Comparison of ENCODE assay signal across 14 cellular contexts in genomic region chr14:21261824-21262223, GRCh38. TPM values are rescaled to one million over a fixed set of nuclear protein-coding genes. Genes with fewer than 3 reads are reported as not detected.
DNase-seq lines count a peak whose midpoint lies in the region; ATAC-seq and TF ChIP-seq lines count a peak whose summit lies in the region.
"Had no signal": no experiment of that assay in that cellular context is flagged by ENCODE, and none has a peak within 500 bp of the region (broad histone marks: within the 10 kb centered on the region; RNA-seq: fewer than 3 reads in every experiment).

No MANE protein-coding gene starts in this region.

- H3K27me3 ChIP-seq in A673 (replicated peaks; ENCODE audit: insufficient read depth, low read depth, low read length, poor library complexity) = no peaks in the 10 kb centered on the region
- H3K27me3 ChIP-seq in DND-41 (ENCODE audit: insufficient read depth, low read length, poor library complexity) = no peaks in the 10 kb centered on the region
- H3K27me3 ChIP-seq in WERI-Rb-1 (ENCODE audit: insufficient read depth, low read depth, severe bottlenecking) = no peaks in the 10 kb centered on the region
- no peaks in the 10 kb centered on the region for H3K27me3 ChIP-seq in right atrium auricular region
- no peaks in the 10 kb centered on the region for H3K27me3 ChIP-seq in heart left ventricle

- no peaks in the 10 kb centered on the region for H3K9me3 ChIP-seq in A673 (ENCODE audit: low read depth, low read length, poor library complexity, severe bottlenecking)
- no peaks in the 10 kb centered on the region for H3K9me3 ChIP-seq in DND-41 (ENCODE audit: insufficient read depth, low read length, severe bottlenecking)
- H3K9me3 ChIP-seq in WERI-Rb-1 (ENCODE audit: severe bottlenecking) = no peaks in the 10 kb centered on the region
- no peaks in the 10 kb centered on the region for H3K9me3 ChIP-seq in right atrium auricular region
- no peaks in the 10 kb centered on the region for H3K9me3 ChIP-seq in heart left ventricle

- WGBS in heart left ventricle, 4 donors = 39 to 55% (median 50%) methylated on average over 1 of the region's 1 CpG

- H3K36me3 ChIP-seq in A673 (ENCODE audit: insufficient read depth, low read length, poor library complexity, severe bottlenecking) = peaks cover 97% of the 10 kb centered on the region
- peaks cover 95% of the 10 kb centered on the region for H3K36me3 ChIP-seq in DND-41 (ENCODE audit: insufficient read depth, low read length)
- peaks cover 99% of the 10 kb centered on the region for H3K36me3 ChIP-seq in WERI-Rb-1
- peaks cover 60% of the 10 kb centered on the region for H3K36me3 ChIP-seq in right atrium auricular region
- H3K36me3 ChIP-seq in heart left ventricle = peaks cover 0 to 100% (median 97%) of the 10 kb centered on the region in 9 donors

- peaks cover 69% of the 10 kb centered on the region for H3K4me1 ChIP-seq in A673 (ENCODE audit: insufficient read depth, low read length, poor library complexity, severe bottlenecking)
- H3K4me1 ChIP-seq in DND-41 (ENCODE audit: insufficient read depth, low read length) = peaks cover 85% of the 10 kb centered on the region
- peaks cover 0 to 87% of the 10 kb centered on the region in 2 donors for H3K4me1 ChIP-seq in right atrium auricular region
- H3K4me1 ChIP-seq in heart left ventricle = peaks cover 8 to 96% (median 87%) of the 10 kb centered on the region in 12 donors

- H4K20me1 ChIP-seq in DND-41 (ENCODE audit: insufficient read depth, low read length) = peaks cover 93% of the 10 kb centered on the region

- peak overlapping the region in 5 of 6 donors; percentile 29 to 99 (median 84) for H3K27ac Mint-ChIP-seq in immature natural killer cell

- H2AFZ ChIP-seq in DND-41 (ENCODE audit: low read depth, low read length) = no peak overlapping the region

- H3K27me3 Mint-ChIP-seq in immature natural killer cell (ENCODE audit: low read depth in 3 of 3) = peaks cover 4 to 27% (median 18%) of the 10 kb centered on the region in 3 donors

- H3K27ac ChIP-seq in A673 (ENCODE audit: low read depth, low read length, poor library complexity, severe bottlenecking) = peak overlapping the region; percentile 54
- no peak overlapping the region for H3K27ac ChIP-seq in DND-41 (ENCODE audit: low read length)
- peak overlapping the region; percentile 24; the same call in 1 of the 2 replicates for H3K27ac ChIP-seq in WERI-Rb-1
- H3K27ac ChIP-seq in right atrium auricular region = no peak overlapping the region
- no peak overlapping the region for H3K27ac ChIP-seq in heart left ventricle

- H3K4me2 ChIP-seq in DND-41 (ENCODE audit: insufficient read depth, low read length) = peak overlapping the region; percentile 73; the same call in 1 of the 2 replicates

- no peak for ATAC-seq in DND-41 (ENCODE audit: insufficient read depth, low read depth)
- ATAC-seq in heart left ventricle = no peak
- ATAC-seq: Right ventricle myocardium inferior had no signal

- POLR2A ChIA-PET in A673 (lab: Charles Lee; ENCODE audit: low non-redundant PET) = no interaction called here

- peak overlapping the region in 1 of 5 donors; percentile 93 for H3K4me3 Mint-ChIP-seq in immature natural killer cell

- H3K79me2 ChIP-seq in DND-41 (ENCODE audit: insufficient read depth, low read length) = peaks cover 99% of the 10 kb centered on the region

- H3K4me3 ChIP-seq in A673 (ENCODE audit: low read depth, low read length, poor library complexity, severe bottlenecking) (no peak overlapping the region), DND-41 (ENCODE audit: low read depth in 1 of 2, low read length in 2 of 2) (no peak overlapping the region), WERI-Rb-1 (ENCODE audit: low read depth, low read length) (no peak overlapping the region), right atrium auricular region (no peak overlapping the region), heart left ventricle (no peak overlapping the region)

- intact Hi-C loops in A673 (cut with micrococcal nuclease; ENCODE audit: unreplicated experiment) = loop anchor here (10.0 kb wide), 1 partner anchor 273 kb away; no protein-coding TSS in a partner anchor
- intact Hi-C loops in heart left ventricle (cut with DNase I) = loop anchor here in 6 of 10 donors (5.0 to 10.0 kb wide), 5 partner anchors 35 to 173 kb away; partner anchors contain the start of gene SUPT16H (in 3 of the 6)

- no peak for TF ChIP-seq POLR2A in heart left ventricle (IDR thresholded peaks at IDR 0.05)

- TF ChIP-seq CTCF in A673 (conservative IDR thresholded peaks at IDR 0.05; ENCODE audit: low read depth, low read length) (no peak), DND-41 (IDR thresholded peaks at IDR 0.05; ENCODE audit: borderline replicate concordance, extremely low read depth, low read length, poor library complexity, severe bottlenecking) (no peak), WERI-Rb-1 (IDR thresholded peaks at IDR 0.05; ENCODE audit: low read depth, low read length) (no peak), right atrium auricular region (IDR thresholded peaks at IDR 0.05) (no peak), heart left ventricle (IDR thresholded peaks at IDR 0.05) (no peak)

- peaks cover 88 to 90% of the 10 kb centered on the region in 2 donors for H3K4me1 Mint-ChIP-seq in immature natural killer cell

- H3K9me3 Mint-ChIP-seq in immature natural killer cell = no peaks in the 10 kb centered on the region

- no TSS peak for BruUV-seq in A673 (replicated peaks; lab: Mats Ljungman, UMichigan)

- peaks cover 5 to 40% (median 39%) of the 10 kb centered on the region in 3 donors for H3K36me3 Mint-ChIP-seq in immature natural killer cell

- no peak for DNase-seq in A673 (ENCODE audit: low spot score)
- DNase-seq in DND-41 = no peak
- DNase-seq in WERI-Rb-1 = no peak
- DNase-seq in immature natural killer cell = no peak
- no peak for DNase-seq in right atrium auricular region (ENCODE audit: low spot score)
- no peak for DNase-seq in NCI-H446 (lab: John Stamatoyannopoulos, UW)
- no peak for DNase-seq in heart left ventricle
- DNase-seq in AML-193 (lab: John Stamatoyannopoulos, UW) = no peak
- DNase-seq: GDM1; H7; stimulated activated CD4-positive, alpha-beta T cell treated with anti-CD3 and anti-CD28 coated beads, Interleukin-1b, Interleukin-23, amount 100 ng/mL, for 48 hours; stimulated activated CD8-positive, alpha-beta memory T cell treated with anti-CD3 and anti-CD28 coated beads, Interleukin-4, amount 100 ng/mL, for 48 hours had no signal

- CTCF ChIA-PET in A673 (lab: Charles Lee) = no interaction called here

- H3K9ac ChIP-seq in DND-41 (ENCODE audit: low read depth, low read length) = peak overlapping the region; percentile 28; the same call in 1 of the 2 replicates

RNA-seq across cellular contexts. Expression of gene HNRNPC, which starts 7.4 kb away (rescaled TPM):
- 934 and 949 TPM in 2 replicates for total RNA-seq in A673 (2021)
- 100 to 1,000 TPM; 622 to 879 (median 758) TPM for polyA plus RNA-seq in immature natural killer cell
- 100 to 1,000 TPM; 254 to 277 TPM for total RNA-seq in right atrium auricular region
- total RNA-seq in heart left ventricle = 100 to 1,000 TPM; 201 to 289 (median 249) TPM
- polyA plus RNA-seq in heart left ventricle = 100 to 1,000 TPM; 255 to 389 TPM

RNA-seq across cellular contexts. Expression of gene RPGRIP1, which starts 18.1 kb away (rescaled TPM):
- total RNA-seq in A673 (2021) (0.86 and 0.98 TPM in 2 replicates), right atrium auricular region (under 1 TPM in 1 of 2 donors, not detected in 1; 0.12 TPM), heart left ventricle (under 1 TPM in 8 of 9 donors, not detected in 1; 0.12 to 0.81 (median 0.41) TPM)
- polyA plus RNA-seq in immature natural killer cell (1 to 10 TPM in 1 of 3 donors, under 1 TPM in 1, not detected in 1; 0.15 to 1.9 TPM), heart left ventricle (under 1 TPM; 0.14 to 0.23 TPM)
- total RNA-seq: kidney epithelial cell had no signal

Comparison
In these comparisons a context has a peak if more than half of its experiments do, and no peak if none do; other contexts are left out.
1. H3K27ac ChIP-seq: peak in A673 (single experiment) and WERI-Rb-1 (single experiment); none in DND-41 (single experiment), right atrium auricular region (0 of 2) and heart left ventricle (0 of 12).